ENCODE assay signal across 9 cellular contexts in the genomic region with DNA sequence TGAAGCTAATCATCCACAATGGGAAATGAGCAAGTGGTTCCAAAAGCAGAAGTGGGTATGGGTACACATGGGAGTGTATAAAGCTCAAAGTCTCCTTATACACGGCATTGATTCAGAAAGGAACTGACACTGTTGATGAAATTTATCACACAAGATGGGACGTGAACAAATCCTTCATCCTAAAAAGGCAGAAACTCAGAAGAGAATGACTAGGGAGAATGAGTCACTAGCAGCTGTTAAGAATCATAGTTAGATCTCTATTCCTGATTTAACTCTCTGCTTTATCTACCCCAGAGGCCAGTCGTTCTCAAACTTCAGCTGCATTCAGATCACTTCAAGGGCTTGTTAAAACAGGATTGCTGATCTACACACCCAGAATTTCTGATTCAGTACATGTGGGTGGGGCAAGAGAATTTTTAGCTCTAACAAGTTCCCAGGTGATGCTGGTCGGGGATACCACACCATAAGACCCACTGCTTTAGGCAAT.
DNase-seq lines count a peak whose midpoint lies in the region; ATAC-seq and TF ChIP-seq lines count a peak whose summit lies in the region.
"Had no signal": no experiment of that assay in that cellular context is flagged by ENCODE, and none has a peak within 500 bp of the region (broad histone marks: within the 10 kb centered on the region; RNA-seq: fewer than 3 reads in every experiment).

No MANE protein-coding gene starts in this region.

- no peaks in the 10 kb centered on the region for H3K79me2 ChIP-seq in osteoblast (ENCODE audit: insufficient read depth, low read length)

- H3K27me3 ChIP-seq in osteoblast (ENCODE audit: insufficient read depth, low read length): no peaks in the 10 kb centered on the region

- H3K36me3 ChIP-seq in osteoblast (ENCODE audit: insufficient read depth, low read length): no peaks in the 10 kb centered on the region

- peak overlapping the region; percentile 72 for H2AFZ ChIP-seq in osteoblast (ENCODE audit: low read length)

- DNase-seq in Daoy (ENCODE audit: low read depth) (peak; percentile 60), osteoblast (ENCODE audit: insufficient read length, low spot score, missing footprints) (peak; percentile 84), iPS-NIHi7 (ENCODE audit: extremely low spot score) (no peak), ecto neural progenitor cell (ENCODE audit: low spot score) (no peak), DMS153 treated with DMSO at 0.1 percent for 48 hours (lab: John Stamatoyannopoulos, UW; ENCODE audit: unreplicated experiment) (no peak)
- no peak for DNase-seq in NK-92 treated with Interleukin-12 subunit alpha and Interleukin-12 subunit beta, amount 100 ng/mL, for 24 hours (lab: John Stamatoyannopoulos, UW)
- DNase-seq: activated naive CD8-positive, alpha-beta T cell treated with anti-CD3 and anti-CD28 coated beads, Interleukin-2, amount 10 ng/mL, durations not matched to agents 7 days and 5 days had no signal

- no peak for TF ChIP-seq CTCF in osteoblast (IDR thresholded peaks at IDR 0.05; ENCODE audit: extremely low read depth, low read depth, low read length)

- H3K4me3 ChIP-seq in osteoblast (ENCODE audit: insufficient read depth, low read length): no peak overlapping the region

- H3K4me1 ChIP-seq in osteoblast (ENCODE audit: insufficient read depth, low read length): peaks cover 48% of the 10 kb centered on the region

- peak; percentile 55 for ATAC-seq in HG03159 (IDR thresholded peaks at IDR 0.05; ENCODE audit: unreplicated experiment)

- H3K9me3 ChIP-seq in osteoblast (ENCODE audit: low read depth, low read length): no peaks in the 10 kb centered on the region

- H3K27ac ChIP-seq in cingulate gyrus (ENCODE audit: low read depth, low read length): peak overlapping the region; percentile 47
- peak overlapping the region; percentile 93 for H3K27ac ChIP-seq in osteoblast (ENCODE audit: low read depth, low read length)

- H4K20me1 ChIP-seq in osteoblast (ENCODE audit: insufficient read depth, low read length): no peaks in the 10 kb centered on the region

- H3K4me2 ChIP-seq in osteoblast (ENCODE audit: insufficient read depth, low read length): peak overlapping the region; percentile 65

Comparison
In these comparisons a context has a peak if more than half of its experiments do, and no peak if none do; other contexts are left out.
1. DNase-seq: peak in Daoy (single experiment) and osteoblast (single experiment); none in iPS-NIHi7 (single experiment), NK-92 treated with Interleukin-12 subunit alpha and Interleukin-12 subunit beta, amount 100 ng/mL, for 24 hours (single experiment), ecto neural progenitor cell (single experiment) and DMS153 treated with DMSO at 0.1 percent for 48 hours (single experiment).